In the genomic region with DNA sequence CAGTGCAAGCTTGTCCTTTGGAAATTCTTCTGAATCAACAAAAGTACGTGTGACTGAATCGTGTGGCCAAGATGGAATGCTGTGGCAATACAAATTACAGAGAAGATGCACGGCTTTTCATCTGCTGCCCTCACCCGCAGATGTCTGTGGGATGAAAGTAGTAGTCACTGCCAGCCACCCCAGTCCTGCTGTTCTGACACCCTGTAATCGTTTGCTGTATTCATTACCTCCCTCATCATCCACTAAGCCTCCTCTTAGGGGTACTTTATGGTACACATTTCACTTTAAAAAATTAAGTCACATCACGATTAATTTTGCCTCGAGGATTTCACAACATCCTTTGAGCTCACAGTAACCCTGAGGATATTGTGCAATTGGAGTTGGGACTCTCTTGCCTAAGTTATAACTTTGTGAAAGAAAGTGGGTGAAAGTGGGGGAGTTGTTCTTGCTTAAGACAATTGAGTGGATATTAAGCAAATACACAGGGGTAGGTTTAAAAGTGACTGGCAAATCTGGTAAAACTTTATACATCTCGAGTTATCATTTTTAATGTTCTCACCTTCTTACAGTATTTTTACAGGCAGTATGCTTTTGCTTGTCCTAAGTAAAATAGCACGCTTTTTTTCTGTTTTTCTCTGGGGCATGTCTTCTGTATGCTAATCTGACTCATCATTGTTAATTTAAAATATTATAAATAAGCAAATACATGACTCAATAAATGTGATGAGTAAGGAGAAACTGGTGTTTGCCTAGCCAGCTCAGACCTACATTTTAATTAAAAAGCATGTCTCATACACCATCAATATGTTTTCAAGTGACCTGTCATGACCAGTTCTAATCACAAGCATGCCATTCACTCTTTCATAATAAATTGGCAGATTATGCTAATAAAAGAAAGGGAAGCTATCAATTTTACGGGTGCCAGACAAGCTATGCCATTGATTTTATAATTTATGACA, we compare ENCODE assay signal across 9 cellular contexts.
DNase-seq lines count a peak whose midpoint lies in the region; ATAC-seq and TF ChIP-seq lines count a peak whose summit lies in the region.
"Had no signal": no experiment of that assay in that cellular context is flagged by ENCODE, and none has a peak within 500 bp of the region (broad histone marks: within the 10 kb centered on the region; RNA-seq: fewer than 3 reads in every experiment).

No MANE protein-coding gene starts in this region.

- TF ChIP-seq EP300 in stomach (IDR thresholded peaks at IDR 0.05), result no peak

- POLR2A ChIA-PET in HEK293T (lab: Yijun Ruan, JAX), result no interaction called here

- no peaks in the 10 kb centered on the region for H3K36me3 ChIP-seq in stomach
- no peaks in the 10 kb centered on the region for H3K36me3 ChIP-seq in Karpas-422 (ENCODE audit: insufficient read depth, low read length)

- H3K27me3 ChIP-seq in HL-60 (ENCODE audit: insufficient read depth, poor library complexity, severe bottlenecking) (no peaks in the 10 kb centered on the region), stomach (no peaks in the 10 kb centered on the region), Karpas-422 (ENCODE audit: low read length) (no peaks in the 10 kb centered on the region)

- WGBS in stomach, 5 donors, result 49 to 63% (median 53%) methylated on average over 10 of the region's 10 CpGs

- intact Hi-C loops in left ventricle myocardium superior (cut with micrococcal nuclease) (no loop called here), stomach (cut with DNase I; ENCODE audit: low total_unique reads) (no loop called here)

- H3K79me2 ChIP-seq in Karpas-422 (ENCODE audit: low read length), result no peaks in the 10 kb centered on the region

- peak overlapping the region; percentile 30 for H3K4me3 ChIP-seq in HL-60 (replicated peaks; ENCODE audit: insufficient read depth, low read length)
- no peak overlapping the region for H3K4me3 ChIP-seq in stomach
- H3K4me3 ChIP-seq in Karpas-422 (ENCODE audit: low read length), result no peak overlapping the region

- ATAC-seq in left ventricle myocardium superior (peak; percentile 87), HG03095 (IDR thresholded peaks at IDR 0.05; ENCODE audit: unreplicated experiment) (no peak)

- no peaks in the 10 kb centered on the region for H4K20me1 ChIP-seq in Karpas-422 (ENCODE audit: insufficient read depth, low read depth, low read length)

- no peak overlapping the region for H3K9ac ChIP-seq in Karpas-422 (ENCODE audit: low read length)

- H3K27ac ChIP-seq in HL-60 (replicated peaks), result peak overlapping the region; percentile 81
- H3K27ac ChIP-seq in stomach, result peak overlapping the region in 3 of 5 donors; percentile 7 to 71 (median 59)
- no peak overlapping the region for H3K27ac ChIP-seq in Karpas-422 (ENCODE audit: low read length)

- H3K4me1 ChIP-seq in stomach, result peaks cover 0 to 35% (median 0%) of the 10 kb centered on the region in 4 donors
- H3K4me1 ChIP-seq in Karpas-422 (ENCODE audit: low read length), result no peaks in the 10 kb centered on the region

- H2AFZ ChIP-seq in Karpas-422 (ENCODE audit: low read length), result no peak overlapping the region

- no peaks in the 10 kb centered on the region for H3K9me2 ChIP-seq in Karpas-422 (replicated peaks; ENCODE audit: insufficient read depth, low read length)

- TF ChIP-seq POLR2A in stomach (IDR thresholded peaks at IDR 0.05), result no peak

- peak; percentile 81 to 98 for DNase-seq in HL-60 (ENCODE audit: low read depth in 1 of 2, low spot score in 1 of 2)
- DNase-seq in T1000 (lab: John Stamatoyannopoulos, UW), result peak; percentile 29
- DNase-seq in left ventricle myocardium superior, result peak; percentile 16
- DNase-seq in stomach, result no peak
- no peak for DNase-seq in DMS153 (lab: John Stamatoyannopoulos, UW)
- no peak for DNase-seq in Karpas-422
- DNase-seq in HEK293T (ENCODE audit: extremely low spot score), result no peak
- DNase-seq: NCI-H524 treated with DMSO at 0.1 percent for 48 hours had no signal

- TF ChIP-seq CTCF in HL-60 (IDR thresholded peaks at IDR 0.05; ENCODE audit: insufficient read depth, low read length), result no peak
- TF ChIP-seq CTCF in stomach (IDR thresholded peaks at IDR 0.05), result no peak

- H3K9me3 ChIP-seq in stomach (no peaks in the 10 kb centered on the region), Karpas-422 (ENCODE audit: low read length) (no peaks in the 10 kb centered on the region)

- H3K4me2 ChIP-seq in Karpas-422 (ENCODE audit: low read depth, low read length, poor library complexity, severe bottlenecking), result no peak overlapping the region

- CTCF ChIA-PET in HEK293T (lab: Yijun Ruan, JAX), result no interaction called here

TF ChIP-seq in HEK293T, 16 proteins besides CTCF, POLR2A, EP300 and RAD21:
- TF ChIP-seq FOXM1 (IDR thresholded peaks at IDR 0.05; ENCODE audit: borderline replicate concordance) (no peak), BHLHE40 (IDR thresholded peaks at IDR 0.05; ENCODE audit: borderline replicate concordance) (no peak), LEF1 (IDR thresholded peaks at IDR 0.05; ENCODE audit: borderline replicate concordance) (no peak), SP1 (IDR thresholded peaks at IDR 0.05) (no peak), CTBP1 (IDR thresholded peaks at IDR 0.05; ENCODE audit: borderline replicate concordance) (no peak), L3MBTL2 (conservative IDR thresholded peaks at IDR 0.05) (no peak)

Comparison
In these comparisons a context has a peak if more than half of its experiments do, and no peak if none do; other contexts are left out.
1. DNase-seq: peak in HL-60 (2 of 2), T1000 (single experiment) and left ventricle myocardium superior (single experiment); none in stomach (single experiment), DMS153 (single experiment), Karpas-422 (single experiment) and HEK293T (single experiment).